In the genomic region with DNA sequence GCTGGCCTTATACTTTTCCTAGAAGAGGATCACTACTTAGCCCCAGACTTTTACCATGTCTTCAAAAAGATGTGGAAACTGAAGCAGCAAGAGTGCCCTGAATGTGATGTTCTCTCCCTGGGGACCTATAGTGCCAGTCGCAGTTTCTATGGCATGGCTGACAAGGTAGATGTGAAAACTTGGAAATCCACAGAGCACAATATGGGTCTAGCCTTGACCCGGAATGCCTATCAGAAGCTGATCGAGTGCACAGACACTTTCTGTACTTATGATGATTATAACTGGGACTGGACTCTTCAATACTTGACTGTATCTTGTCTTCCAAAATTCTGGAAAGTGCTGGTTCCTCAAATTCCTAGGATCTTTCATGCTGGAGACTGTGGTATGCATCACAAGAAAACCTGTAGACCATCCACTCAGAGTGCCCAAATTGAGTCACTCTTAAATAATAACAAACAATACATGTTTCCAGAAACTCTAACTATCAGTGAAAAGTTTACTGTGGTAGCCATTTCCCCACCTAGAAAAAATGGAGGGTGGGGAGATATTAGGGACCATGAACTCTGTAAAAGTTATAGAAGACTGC, we compare ENCODE assay signal across 8 cellular contexts. TPM values are rescaled to one million over a fixed set of nuclear protein-coding genes. Genes with fewer than 3 reads are reported as not detected.
DNase-seq lines count a peak whose midpoint lies in the region; ATAC-seq, FAIRE-seq and TF ChIP-seq lines count a peak whose summit lies in the region.

No MANE protein-coding gene starts in this region.

- H3K79me2 ChIP-seq in GM12878 (ENCODE audit: control insufficient read depth, insufficient read depth, low read length), result peaks cover 95% of the 10 kb centered on the region

- no peak for FAIRE-seq in GM12878 (lab: Jason Lieb, UNC)

- CTCF ChIA-PET in GM12878 (lab: Yijun Ruan, JAX), result interaction anchor here (0.5 to 2.7 kb wide), 5 partner anchors 10 to 240 kb away, joined by 3 to 23 read pairs (median 9); a partner anchor contains a TSS

- POLR2A ChIA-PET in GM12878 (lab: Charles Lee), result interaction anchor here (0.6 to 6.2 kb wide), 8 partner anchors 10 to 247 kb away, joined by 3 to 122 read pairs (median 4); a partner anchor contains a TSS

- BruUV-seq in GM12878 (replicated peaks; lab: Mats Ljungman, UMichigan), result TSS peak; percentile 81

- TF ChIP-seq EP300 in GM12878 (IDR thresholded peaks at IDR 0.05; ENCODE audit: borderline replicate concordance in 1 of 2, control insufficient read depth in 1 of 2, low read depth in 2 of 2, low read length in 2 of 2), result no peak

- H3K27ac ChIP-seq in GM12878 (ENCODE audit: control insufficient read depth, insufficient read depth) (peak overlapping the region; percentile 98), mesodermal cell (ENCODE audit: low read depth, low read length, severe bottlenecking) (no peak overlapping the region)

- no peaks in the 10 kb centered on the region; the same call in 1 of the 2 replicates for H3K4me1 ChIP-seq in GM12878 (ENCODE audit: control insufficient read depth, insufficient read depth, low read length)
- H3K4me1 ChIP-seq in mesodermal cell (ENCODE audit: control insufficient read depth, insufficient read depth, low read length, poor library complexity, severe bottlenecking), result peaks cover 6% of the 10 kb centered on the region

- no peaks in the 10 kb centered on the region for H4K20me1 ChIP-seq in GM12878 (ENCODE audit: control insufficient read depth, insufficient read depth)

- H3K27me3 Mint-ChIP-seq in stimulated activated naive CD8-positive, alpha-beta T cell treated with anti-CD3 and anti-CD28 coated beads, Interleukin-15, Interleukin-2, amounts not matched to agents 100 ng/mL and 50 ng/mL, for 24 hours, result no peaks in the 10 kb centered on the region

- H2AFZ ChIP-seq in GM12878 (ENCODE audit: control insufficient read depth, low read depth, low read length), result no peak overlapping the region

- SMC1A ChIA-PET in GM12878 (lab: Charles Lee; ENCODE audit: uncharacterized antibody, unreplicated experiment), result interaction anchor here (1.4 to 3.2 kb wide), 3 partner anchors 9 to 36 kb away, joined by 5 to 28 read pairs (median 12); a partner anchor contains a TSS

- H3K36me3 ChIP-seq in GM12878 (ENCODE audit: control insufficient read depth in 2 of 2, insufficient read depth in 2 of 2, low read length in 1 of 2) (peaks cover 0 to 6% of the 10 kb centered on the region in 2 experiments), mesodermal cell (ENCODE audit: control insufficient read depth, insufficient read depth, low read length) (peaks cover 36% of the 10 kb centered on the region)

- RAD21 ChIA-PET in GM12878 (lab: Charles Lee; ENCODE audit: unreplicated experiment), result interaction anchor here (0.6 to 5.8 kb wide), 4 partner anchors 11 to 493 kb away, joined by 3 to 82 read pairs (median 19); a partner anchor contains a TSS

- H3K9me3 ChIP-seq in GM12878 (replicated peaks; ENCODE audit: control insufficient read depth, insufficient read depth, low read length) (no peaks in the 10 kb centered on the region), mesodermal cell (ENCODE audit: control insufficient read depth, low read length) (no peaks in the 10 kb centered on the region)

- H3K4me2 ChIP-seq in GM12878 (ENCODE audit: control insufficient read depth, insufficient read depth), result peak overlapping the region; percentile 95

- peaks cover 61% of the 10 kb centered on the region for H3K36me3 Mint-ChIP-seq in stimulated activated naive CD8-positive, alpha-beta T cell treated with anti-CD3 and anti-CD28 coated beads, Interleukin-15, Interleukin-2, amounts not matched to agents 100 ng/mL and 50 ng/mL, for 24 hours (ENCODE audit: low read depth)

- no peak for TF ChIP-seq CTCF in GM12878 (IDR thresholded peaks at IDR 0.05 in 2 of 3, conservative IDR thresholded peaks at IDR 0.05 in 1 of 3; ENCODE audit: control insufficient read depth in 2 of 3, extremely low read depth in 1 of 3, insufficient read depth in 1 of 3, low read depth in 3 of 3, low read length in 3 of 3)

- ATAC-seq in stimulated activated naive CD8-positive, alpha-beta T cell treated with anti-CD3 and anti-CD28 coated beads, Interleukin-15, Interleukin-2, amounts not matched to agents 100 U/mL and 50 U/mL, for 24 hours, result no peak
- no peak for ATAC-seq in GM12878
- no peak for ATAC-seq in HG02885 (IDR thresholded peaks at IDR 0.05; ENCODE audit: poor library complexity, unreplicated experiment)

- H3K4me1 Mint-ChIP-seq in stimulated activated naive CD8-positive, alpha-beta T cell treated with anti-CD3 and anti-CD28 coated beads, Interleukin-15, Interleukin-2, amounts not matched to agents 100 ng/mL and 50 ng/mL, for 24 hours (ENCODE audit: low read depth), result peaks cover 61% of the 10 kb centered on the region

- TF ChIP-seq POLR2A in GM12878 (IDR thresholded peaks at IDR 0.05; ENCODE audit: low read depth, low read length), result no peak

- WGBS in GM12878 (ENCODE audit: insufficient coverage, insufficient replicate concordance, low lambda C conversion rate, missing lambda C conversion rate), result 0% methylated on average over 3 of the region's 3 CpGs
- 52 to 74% methylated on average over 3 of the region's 3 CpGs for WGBS in mesodermal cell (ENCODE audit: insufficient coverage in 2 of 2), 2 experiments

- no peaks in the 10 kb centered on the region for H3K27me3 ChIP-seq in GM12878 (replicated peaks in 1 of 2; ENCODE audit: control insufficient read depth in 2 of 2, insufficient read depth in 2 of 2, low read length in 1 of 2)

- no peaks in the 10 kb centered on the region for H3K9me3 Mint-ChIP-seq in stimulated activated naive CD8-positive, alpha-beta T cell treated with anti-CD3 and anti-CD28 coated beads, Interleukin-15, Interleukin-2, amounts not matched to agents 100 ng/mL and 50 ng/mL, for 24 hours

- in situ Hi-C loops in GM12878 (cut with MboI), result loop anchor here (10.0 kb wide), 1 partner anchor 1203 kb away; no protein-coding TSS in a partner anchor

- peak overlapping the region; percentile 98 for H3K4me3 Mint-ChIP-seq in stimulated activated naive CD8-positive, alpha-beta T cell treated with anti-CD3 and anti-CD28 coated beads, Interleukin-15, Interleukin-2, amounts not matched to agents 100 ng/mL and 50 ng/mL, for 24 hours

- peak overlapping the region; percentile 98 for H3K9ac ChIP-seq in GM12878 (ENCODE audit: control insufficient read depth, insufficient read depth, low read length)

- intact Hi-C loops in GM12878 (cut with micrococcal nuclease; ENCODE audit: unreplicated experiment), result loop anchor here (5.0 kb wide), 1 partner anchor 1045 kb away; a partner anchor contains a TSS

- TF ChIP-seq RAD21 in GM12878 (IDR thresholded peaks at IDR 0.05; ENCODE audit: insufficient read depth, low read depth, low read length), result no peak

- no peak for DNase-seq in stimulated activated naive CD8-positive, alpha-beta T cell treated with anti-CD3 and anti-CD28 coated beads, Interleukin-15, Interleukin-2, amounts not matched to agents 100 U/mL and 50 U/mL, for 24 hours
- DNase-seq in GM12878 (ENCODE audit: low read depth, low spot score) (no peak), Ammon's horn (ENCODE audit: low spot score) (no peak), CD1c-positive myeloid dendritic cell (ENCODE audit: extremely low spot score) (no peak), NCI-H2196 treated with DMSO at 0.1 percent for 48 hours (lab: John Stamatoyannopoulos, UW; ENCODE audit: unreplicated experiment) (no peak)

- H3K4me3 ChIP-seq in GM12878, result peak overlapping the region; percentile 92
- H3K4me3 ChIP-seq in mesodermal cell (ENCODE audit: extremely low read depth, insufficient read depth, low read length, poor library complexity, severe bottlenecking), result peak overlapping the region; percentile 91

- peak overlapping the region; percentile 97 for H3K27ac Mint-ChIP-seq in stimulated activated naive CD8-positive, alpha-beta T cell treated with anti-CD3 and anti-CD28 coated beads, Interleukin-15, Interleukin-2, amounts not matched to agents 100 ng/mL and 50 ng/mL, for 24 hours

RNA-seq across cellular contexts. Expression of a gene that starts 1.5 kb away (rescaled TPM):
- 32.0 and 34.6 TPM in 2 replicates for total RNA-seq in GM12878 (2013; cell fraction: nucleolus; rRNA removed)
- total RNA-seq in GM12878 (2014; rRNA removed) (51.8 and 57.9 TPM in 2 replicates), GM12878 (2014; rRNA removed; fragmentation: Illumina TruSeq; extraction: Trizol) (38.5 and 38.6 TPM in 2 replicates), GM12878 (2021) (47.9 and 49.5 TPM in 2 replicates)
- 3.2 TPM for polyA plus RNA-seq in GM12878 (2011; ENCODE audit: low read depth)
- polyA plus RNA-seq in GM12878 (2011; rRNA removed) (26.6 and 35.3 TPM in 2 replicates), GM12878 (2014; fragmentation: Illumina TruSeq; extraction: Trizol) (38.0 and 45.9 TPM in 2 replicates), GM12878 (2014; fragmentation: Nextera tagmentation; extraction: Ambion mirVana) (under 1 TPM in 1 of 2 experiments, not detected in 1; 0.03 TPM), GM12878 (2014; rRNA removed) (32.9 and 34.7 TPM in 2 replicates), GM12878 (2016; fragmentation: Nextera tagmentation; extraction: Ambion mirVana) (10 to 100 TPM; 38.0 to 39.3 TPM)
- polyA plus RNA-seq in GM12878 (2011; cell fraction: cytosol; rRNA removed), result 23.4 and 24.2 TPM in 2 replicates
- 15.5 and 17.3 TPM in 2 replicates for polyA plus RNA-seq in GM12878 (2011; cell fraction: nucleus; rRNA removed)
- 16.5 and 26.1 TPM in 2 replicates for polyA plus RNA-seq in GM12878 (2012)
- 25.2 and 31.7 TPM in 2 replicates for polyA minus RNA-seq in GM12878 (2011; rRNA and poly(A)+ RNA removed)
- 13.8 and 15.4 TPM in 2 replicates for polyA minus RNA-seq in GM12878 (2011; cell fraction: cytosol; rRNA and poly(A)+ RNA removed)
- polyA minus RNA-seq in GM12878 (2011; cell fraction: nucleus; rRNA and poly(A)+ RNA removed), result 18.0 and 25.3 TPM in 2 replicates
- polyA plus RNA-seq in mesodermal cell (2013, experiment 1 of 2), result 24.0 TPM
- polyA plus RNA-seq in mesodermal cell (2013, experiment 2 of 2), result 25.4 TPM

RNA-seq across cellular contexts. Expression of a gene that starts 1.7 kb away (rescaled TPM):
- total RNA-seq in GM12878 (2013; cell fraction: nucleolus; rRNA removed), result 33.9 and 35.8 TPM in 2 replicates
- 260 and 320 TPM in 2 replicates for total RNA-seq in GM12878 (2014; rRNA removed)
- total RNA-seq in GM12878 (2014; rRNA removed; fragmentation: Illumina TruSeq; extraction: Trizol), result 549 and 554 TPM in 2 replicates
- total RNA-seq in GM12878 (2021), result 222 and 226 TPM in 2 replicates
- polyA plus RNA-seq in GM12878 (2011; ENCODE audit: low read depth), result 592 TPM
- polyA plus RNA-seq in GM12878 (2011; rRNA removed), result 230 and 328 TPM in 2 replicates
- polyA plus RNA-seq in GM12878 (2011; cell fraction: cytosol; rRNA removed), result 147 and 155 TPM in 2 replicates
- polyA plus RNA-seq in GM12878 (2011; cell fraction: nucleus; rRNA removed), result 101 and 103 TPM in 2 replicates
- polyA plus RNA-seq in GM12878 (2012), result 493 and 622 TPM in 2 replicates
- polyA plus RNA-seq in GM12878 (2014; fragmentation: Illumina TruSeq; extraction: Trizol), result 618 and 667 TPM in 2 replicates
- polyA plus RNA-seq in GM12878 (2014; fragmentation: Nextera tagmentation; extraction: Ambion mirVana), result 1,000 to 10,000 TPM; 1,365 to 1,379 TPM
- 397 and 441 TPM in 2 replicates for polyA plus RNA-seq in GM12878 (2014; rRNA removed)
- polyA plus RNA-seq in GM12878 (2016; fragmentation: Nextera tagmentation; extraction: Ambion mirVana), result 100 to 1,000 TPM; 541 to 571 TPM
- polyA minus RNA-seq in GM12878 (2011; rRNA and poly(A)+ RNA removed), result 86.5 and 135 TPM in 2 replicates
- 33.3 and 38.7 TPM in 2 replicates for polyA minus RNA-seq in GM12878 (2011; cell fraction: cytosol; rRNA and poly(A)+ RNA removed)
- 10.8 and 14.1 TPM in 2 replicates for polyA minus RNA-seq in GM12878 (2011; cell fraction: nucleus; rRNA and poly(A)+ RNA removed)
- 213 TPM for polyA plus RNA-seq in mesodermal cell (2013, experiment 1 of 2)
- polyA plus RNA-seq in mesodermal cell (2013, experiment 2 of 2), result 217 TPM

RNA-seq across cellular contexts. Expression of a gene that starts 12.9 kb away (rescaled TPM):
- 7.8 and 8.1 TPM in 2 replicates for total RNA-seq in GM12878 (2013; cell fraction: nucleolus; rRNA removed)
- total RNA-seq in GM12878 (2014; rRNA removed), result 12.6 and 14.0 TPM in 2 replicates
- 8.7 and 9.9 TPM in 2 replicates for total RNA-seq in GM12878 (2014; rRNA removed; fragmentation: Illumina TruSeq; extraction: Trizol)
- 10.5 and 12.0 TPM in 2 replicates for total RNA-seq in GM12878 (2021)
- 2.0 TPM for polyA plus RNA-seq in GM12878 (2011; ENCODE audit: low read depth)
- polyA plus RNA-seq in GM12878 (2011; rRNA removed), result 9.0 and 13.3 TPM in 2 replicates
- polyA plus RNA-seq in GM12878 (2011; cell fraction: cytosol; rRNA removed), result 4.3 and 6.2 TPM in 2 replicates
- 2.9 and 4.4 TPM in 2 replicates for polyA plus RNA-seq in GM12878 (2011; cell fraction: nucleus; rRNA removed)
- polyA plus RNA-seq in GM12878 (2012), result 5.2 and 6.3 TPM in 2 replicates
- 10.3 and 12.4 TPM in 2 replicates for polyA plus RNA-seq in GM12878 (2014; fragmentation: Illumina TruSeq; extraction: Trizol)
- 1 to 10 TPM; 5.7 to 6.1 TPM for polyA plus RNA-seq in GM12878 (2014; fragmentation: Nextera tagmentation; extraction: Ambion mirVana)
- 10.7 and 11.4 TPM in 2 replicates for polyA plus RNA-seq in GM12878 (2014; rRNA removed)
- polyA plus RNA-seq in GM12878 (2016; fragmentation: Nextera tagmentation; extraction: Ambion mirVana), result 10 to 100 TPM; 21.2 to 24.7 TPM
- 2.6 and 3.2 TPM in 2 replicates for polyA minus RNA-seq in GM12878 (2011; rRNA and poly(A)+ RNA removed)
- polyA minus RNA-seq in GM12878 (2011; cell fraction: cytosol; rRNA and poly(A)+ RNA removed), result 2.6 and 3.2 TPM in 2 replicates
- 2.2 and 3.6 TPM in 2 replicates for polyA minus RNA-seq in GM12878 (2011; cell fraction: nucleus; rRNA and poly(A)+ RNA removed)
- polyA plus RNA-seq in mesodermal cell (2013, experiment 1 of 2), result 16.1 TPM
- 17.4 TPM for polyA plus RNA-seq in mesodermal cell (2013, experiment 2 of 2)

RNA-seq across cellular contexts. Expression of a gene that starts 23.4 kb away (rescaled TPM):
- 28.5 and 31.4 TPM in 2 replicates for total RNA-seq in GM12878 (2013; cell fraction: nucleolus; rRNA removed)
- 54.0 and 66.4 TPM in 2 replicates for total RNA-seq in GM12878 (2014; rRNA removed)
- 47.9 and 52.3 TPM in 2 replicates for total RNA-seq in GM12878 (2014; rRNA removed; fragmentation: Illumina TruSeq; extraction: Trizol)
- 46.7 and 48.9 TPM in 2 replicates for total RNA-seq in GM12878 (2021)
- 14.3 TPM for polyA plus RNA-seq in GM12878 (2011; ENCODE audit: low read depth)
- polyA plus RNA-seq in GM12878 (2011; rRNA removed), result 36.9 and 50.7 TPM in 2 replicates
- 20.0 and 24.4 TPM in 2 replicates for polyA plus RNA-seq in GM12878 (2011; cell fraction: cytosol; rRNA removed)
- polyA plus RNA-seq in GM12878 (2011; cell fraction: nucleus; rRNA removed), result 16.7 and 18.2 TPM in 2 replicates
- polyA plus RNA-seq in GM12878 (2012), result 18.9 and 20.8 TPM in 2 replicates
- 41.2 and 50.3 TPM in 2 replicates for polyA plus RNA-seq in GM12878 (2014; fragmentation: Illumina TruSeq; extraction: Trizol)
- polyA plus RNA-seq in GM12878 (2014; fragmentation: Nextera tagmentation; extraction: Ambion mirVana), result 100 to 1,000 TPM in 1 of 2 experiments, 10 to 100 TPM in 1; 63.9 to 110 TPM
- 42.8 and 45.3 TPM in 2 replicates for polyA plus RNA-seq in GM12878 (2014; rRNA removed)
- 10 to 100 TPM; 86.0 to 86.7 TPM for polyA plus RNA-seq in GM12878 (2016; fragmentation: Nextera tagmentation; extraction: Ambion mirVana)
- polyA minus RNA-seq in GM12878 (2011; rRNA and poly(A)+ RNA removed), result 17.0 and 17.7 TPM in 2 replicates
- 7.9 and 9.5 TPM in 2 replicates for polyA minus RNA-seq in GM12878 (2011; cell fraction: cytosol; rRNA and poly(A)+ RNA removed)
- polyA minus RNA-seq in GM12878 (2011; cell fraction: nucleus; rRNA and poly(A)+ RNA removed), result 11.5 and 17.0 TPM in 2 replicates
- polyA plus RNA-seq in mesodermal cell (2013, experiment 1 of 2), result 21.4 TPM
- 23.6 TPM for polyA plus RNA-seq in mesodermal cell (2013, experiment 2 of 2)

RNA-seq across cellular contexts. Expression of a gene that starts 35.9 kb away (rescaled TPM):
- total RNA-seq in GM12878 (2013; cell fraction: nucleolus; rRNA removed), result 345 and 424 TPM in 2 replicates
- total RNA-seq in GM12878 (2014; rRNA removed) (4,733 and 4,923 TPM in 2 replicates), GM12878 (2014; rRNA removed; fragmentation: Illumina TruSeq; extraction: Trizol) (3,284 and 3,322 TPM in 2 replicates), GM12878 (2021) (2,727 and 2,890 TPM in 2 replicates)
- 3,291 TPM for polyA plus RNA-seq in GM12878 (2011; ENCODE audit: low read depth)
- polyA plus RNA-seq in GM12878 (2011; rRNA removed) (3,967 and 5,760 TPM in 2 replicates), GM12878 (2014; fragmentation: Illumina TruSeq; extraction: Trizol) (3,829 and 3,986 TPM in 2 replicates), GM12878 (2014; fragmentation: Nextera tagmentation; extraction: Ambion mirVana) (1,000 to 10,000 TPM; 7,374 to 7,763 TPM), GM12878 (2014; rRNA removed) (10,815 and 11,432 TPM in 2 replicates), GM12878 (2016; fragmentation: Nextera tagmentation; extraction: Ambion mirVana) (1,000 to 10,000 TPM; 2,685 to 2,702 TPM)
- 7,866 and 27,616 TPM in 2 replicates for polyA plus RNA-seq in GM12878 (2011; cell fraction: cytosol; rRNA removed)
- 1,846 and 2,118 TPM in 2 replicates for polyA plus RNA-seq in GM12878 (2011; cell fraction: nucleus; rRNA removed)
- 13,737 and 20,851 TPM in 2 replicates for polyA plus RNA-seq in GM12878 (2012)
- 879 and 1,132 TPM in 2 replicates for polyA minus RNA-seq in GM12878 (2011; rRNA and poly(A)+ RNA removed)
- polyA minus RNA-seq in GM12878 (2011; cell fraction: cytosol; rRNA and poly(A)+ RNA removed), result 471 and 480 TPM in 2 replicates
- 234 and 334 TPM in 2 replicates for polyA minus RNA-seq in GM12878 (2011; cell fraction: nucleus; rRNA and poly(A)+ RNA removed)
- polyA plus RNA-seq in mesodermal cell (2013, experiment 1 of 2), result 3,950 TPM
- 4,034 TPM for polyA plus RNA-seq in mesodermal cell (2013, experiment 2 of 2)
